In the genomic region with DNA sequence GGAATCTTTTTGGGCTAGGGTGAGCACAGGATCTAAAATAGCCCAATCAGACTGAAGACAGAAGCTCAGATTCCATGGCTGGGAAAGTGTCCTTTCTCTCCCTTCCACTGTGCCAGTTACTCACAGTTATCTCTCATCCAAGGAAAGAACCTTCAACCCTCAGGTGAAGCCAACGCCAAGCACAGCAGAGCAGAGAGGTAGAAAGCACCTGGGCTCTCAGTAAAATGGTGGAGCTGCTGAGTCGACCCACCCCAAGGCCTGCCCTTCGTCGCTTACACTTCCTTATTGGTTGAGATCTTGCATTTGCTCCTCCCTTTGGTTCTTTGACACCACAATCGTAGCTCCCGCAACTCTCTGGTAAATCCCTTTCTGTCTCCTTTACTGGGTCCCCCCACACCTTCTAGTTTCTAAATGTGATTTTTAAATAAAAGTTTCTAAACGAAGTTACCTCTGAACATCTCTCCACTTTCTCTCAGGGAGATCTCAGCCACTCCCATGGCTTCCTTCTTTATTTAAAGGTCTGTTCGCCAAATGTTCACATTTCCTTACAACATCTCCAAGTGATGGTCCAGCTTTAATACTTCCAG, we compare ENCODE assay signal across 1 cellular context.
TF ChIP-seq lines count a peak whose summit lies in the region.

No MANE protein-coding gene starts in this region.

TF ChIP-seq in HepG2, 621 proteins besides CTCF, POLR2A, EP300 and RAD21 (continued from another document):
- TF ChIP-seq, protein P1, sequence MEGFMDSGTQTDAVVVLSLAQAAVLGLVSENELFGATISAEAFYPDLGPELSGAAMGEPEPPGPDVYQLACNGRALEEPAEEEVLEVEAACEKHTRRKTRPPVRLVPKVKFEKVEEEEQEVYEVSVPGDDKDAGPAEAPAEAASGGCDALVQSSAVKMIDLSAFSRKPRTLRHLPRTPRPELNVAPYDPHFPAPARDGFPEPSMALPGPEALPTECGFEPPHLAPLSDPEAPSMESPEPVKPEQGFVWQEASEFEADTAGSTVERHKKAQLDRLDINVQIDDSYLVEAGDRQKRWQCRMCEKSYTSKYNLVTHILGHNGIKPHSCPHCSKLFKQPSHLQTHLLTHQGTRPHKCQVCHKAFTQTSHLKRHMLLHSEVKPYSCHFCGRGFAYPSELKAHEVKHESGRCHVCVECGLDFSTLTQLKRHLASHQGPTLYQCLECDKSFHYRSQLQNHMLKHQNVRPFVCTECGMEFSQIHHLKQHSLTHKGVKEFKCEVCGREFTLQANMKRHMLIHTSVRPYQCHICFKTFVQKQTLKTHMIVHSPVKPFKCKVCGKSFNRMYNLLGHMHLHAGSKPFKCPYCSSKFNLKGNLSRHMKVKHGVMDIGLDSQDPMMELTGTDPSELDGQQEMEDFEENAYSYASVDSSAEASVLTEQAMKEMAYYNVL (CRISPR knock-in tag; IDR thresholded peaks at IDR 0.05; ENCODE audit: borderline replicate concordance), result no peak
- TF ChIP-seq ERF (CRISPR knock-in tag; IDR thresholded peaks at IDR 0.05) (0 out of 2 replicates have a peak, but pooled peaks have one; percentile 9), CEBPZ (IDR thresholded peaks at IDR 0.05; ENCODE audit: low read length) (no peak), YY1 (IDR thresholded peaks at IDR 0.05; ENCODE audit: insufficient read depth, insufficient replicate concordance, low read depth, low read length) (peak; percentile 44), ZBTB3 (CRISPR knock-in tag; IDR thresholded peaks at IDR 0.05; ENCODE audit: borderline replicate concordance, low read depth) (no peak), MED1 (CRISPR knock-in tag; IDR thresholded peaks at IDR 0.05) (no peak), ZSCAN20 (CRISPR knock-in tag; IDR thresholded peaks at IDR 0.05; ENCODE audit: borderline replicate concordance) (no peak), NFYC (CRISPR knock-in tag; IDR thresholded peaks at IDR 0.05) (peak; percentile 14; the same call in 1 of the 2 replicates), DRAP1 (CRISPR knock-in tag; IDR thresholded peaks at IDR 0.05) (peak; percentile 83), ARNTL (CRISPR knock-in tag; IDR thresholded peaks at IDR 0.05) (no peak), ZNF501 (CRISPR knock-in tag; IDR thresholded peaks at IDR 0.05) (0 out of 2 replicates have a peak, but pooled peaks have one; percentile 30), ARNT (IDR thresholded peaks at IDR 0.05) (no peak), ZNF644 (CRISPR knock-in tag; IDR thresholded peaks at IDR 0.05; ENCODE audit: low read depth) (no peak), POLR2AphosphoS5 (IDR thresholded peaks at IDR 0.05; ENCODE audit: low read depth, low read length) (peak; percentile 80), HDAC1 (CRISPR knock-in tag; IDR thresholded peaks at IDR 0.05) (0 out of 2 replicates have a peak, but pooled peaks have one; percentile 22), POLR2G (IDR thresholded peaks at IDR 0.05; ENCODE audit: low read depth, low read length) (peak; percentile 22; the same call in 1 of the 2 replicates), ZBTB46 (CRISPR knock-in tag; IDR thresholded peaks at IDR 0.05; ENCODE audit: borderline replicate concordance) (no peak), PHF21A (CRISPR knock-in tag; IDR thresholded peaks at IDR 0.05) (no peak), ZNF232 (CRISPR knock-in tag; IDR thresholded peaks at IDR 0.05; ENCODE audit: borderline replicate concordance) (no peak), RBFOX2 (IDR thresholded peaks at IDR 0.05; ENCODE audit: low read depth, low read length) (0 out of 2 replicates have a peak, but pooled peaks have one; percentile 31), AGO1 (IDR thresholded peaks at IDR 0.05; ENCODE audit: low read depth, low read length, poor library complexity, severe bottlenecking) (no peak), SIN3A (IDR thresholded peaks at IDR 0.05; ENCODE audit: borderline replicate concordance, low read depth, low read length) (no peak), ZNF224 (CRISPR knock-in tag; IDR thresholded peaks at IDR 0.05) (no peak), PBX2 (CRISPR knock-in tag; IDR thresholded peaks at IDR 0.05) (no peak), NR2F6 (IDR thresholded peaks at IDR 0.05) (no peak), NR2F6 (CRISPR knock-in tag; IDR thresholded peaks at IDR 0.05) (no peak), ZNF354B (CRISPR knock-in tag; IDR thresholded peaks at IDR 0.05) (no peak), SNAPC2 (CRISPR knock-in tag; IDR thresholded peaks at IDR 0.05) (peak; percentile 63; the same call in 1 of the 2 replicates), TAF1 (CRISPR knock-in tag; IDR thresholded peaks at IDR 0.05) (peak; percentile 43; the same call in 1 of the 2 replicates), SALL1 (CRISPR knock-in tag; IDR thresholded peaks at IDR 0.05) (peak; percentile 43; the same call in 1 of the 2 replicates), ELF1 (CRISPR knock-in tag; IDR thresholded peaks at IDR 0.05) (0 out of 2 replicates have a peak, but pooled peaks have one; percentile 1), ZNF543 (CRISPR knock-in tag; IDR thresholded peaks at IDR 0.05) (0 out of 2 replicates have a peak, but pooled peaks have one; percentile 28), TBX2 (CRISPR knock-in tag; IDR thresholded peaks at IDR 0.05; ENCODE audit: borderline replicate concordance) (no peak), ZBTB20 (CRISPR knock-in tag; IDR thresholded peaks at IDR 0.05; ENCODE audit: borderline replicate concordance, low read depth) (no peak), ZNF564 (CRISPR knock-in tag; IDR thresholded peaks at IDR 0.05) (no peak), SAP130 (CRISPR knock-in tag; IDR thresholded peaks at IDR 0.05; ENCODE audit: low read depth) (peak; percentile 52; the same call in 1 of the 2 replicates), NCOA1 (CRISPR knock-in tag; IDR thresholded peaks at IDR 0.05) (no peak), ZBTB7B (CRISPR knock-in tag; IDR thresholded peaks at IDR 0.05) (no peak)
- TF ChIP-seq, protein P2, sequence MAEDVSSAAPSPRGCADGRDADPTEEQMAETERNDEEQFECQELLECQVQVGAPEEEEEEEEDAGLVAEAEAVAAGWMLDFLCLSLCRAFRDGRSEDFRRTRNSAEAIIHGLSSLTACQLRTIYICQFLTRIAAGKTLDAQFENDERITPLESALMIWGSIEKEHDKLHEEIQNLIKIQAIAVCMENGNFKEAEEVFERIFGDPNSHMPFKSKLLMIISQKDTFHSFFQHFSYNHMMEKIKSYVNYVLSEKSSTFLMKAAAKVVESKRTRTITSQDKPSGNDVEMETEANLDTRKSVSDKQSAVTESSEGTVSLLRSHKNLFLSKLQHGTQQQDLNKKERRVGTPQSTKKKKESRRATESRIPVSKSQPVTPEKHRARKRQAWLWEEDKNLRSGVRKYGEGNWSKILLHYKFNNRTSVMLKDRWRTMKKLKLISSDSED (CRISPR knock-in tag; IDR thresholded peaks at IDR 0.05), result no peak
- TF ChIP-seq, protein P3, sequence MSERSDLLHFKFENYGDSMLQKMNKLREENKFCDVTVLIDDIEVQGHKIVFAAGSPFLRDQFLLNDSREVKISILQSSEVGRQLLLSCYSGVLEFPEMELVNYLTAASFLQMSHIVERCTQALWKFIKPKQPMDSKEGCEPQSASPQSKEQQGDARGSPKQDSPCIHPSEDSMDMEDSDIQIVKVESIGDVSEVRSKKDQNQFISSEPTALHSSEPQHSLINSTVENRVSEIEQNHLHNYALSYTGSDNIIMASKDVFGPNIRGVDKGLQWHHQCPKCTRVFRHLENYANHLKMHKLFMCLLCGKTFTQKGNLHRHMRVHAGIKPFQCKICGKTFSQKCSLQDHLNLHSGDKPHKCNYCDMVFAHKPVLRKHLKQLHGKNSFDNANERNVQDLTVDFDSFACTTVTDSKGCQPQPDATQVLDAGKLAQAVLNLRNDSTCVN (CRISPR knock-in tag; IDR thresholded peaks at IDR 0.05; ENCODE audit: borderline replicate concordance), result no peak
- TF ChIP-seq, protein P4, sequence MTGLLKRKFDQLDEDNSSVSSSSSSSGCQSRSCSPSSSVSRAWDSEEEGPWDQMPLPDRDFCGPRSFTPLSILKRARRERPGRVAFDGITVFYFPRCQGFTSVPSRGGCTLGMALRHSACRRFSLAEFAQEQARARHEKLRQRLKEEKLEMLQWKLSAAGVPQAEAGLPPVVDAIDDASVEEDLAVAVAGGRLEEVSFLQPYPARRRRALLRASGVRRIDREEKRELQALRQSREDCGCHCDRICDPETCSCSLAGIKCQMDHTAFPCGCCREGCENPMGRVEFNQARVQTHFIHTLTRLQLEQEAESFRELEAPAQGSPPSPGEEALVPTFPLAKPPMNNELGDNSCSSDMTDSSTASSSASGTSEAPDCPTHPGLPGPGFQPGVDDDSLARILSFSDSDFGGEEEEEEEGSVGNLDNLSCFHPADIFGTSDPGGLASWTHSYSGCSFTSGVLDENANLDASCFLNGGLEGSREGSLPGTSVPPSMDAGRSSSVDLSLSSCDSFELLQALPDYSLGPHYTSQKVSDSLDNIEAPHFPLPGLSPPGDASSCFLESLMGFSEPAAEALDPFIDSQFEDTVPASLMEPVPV (CRISPR knock-in tag; IDR thresholded peaks at IDR 0.05), result 0 out of 2 replicates have a peak, but pooled peaks have one; percentile 27
- TF ChIP-seq, protein P5, sequence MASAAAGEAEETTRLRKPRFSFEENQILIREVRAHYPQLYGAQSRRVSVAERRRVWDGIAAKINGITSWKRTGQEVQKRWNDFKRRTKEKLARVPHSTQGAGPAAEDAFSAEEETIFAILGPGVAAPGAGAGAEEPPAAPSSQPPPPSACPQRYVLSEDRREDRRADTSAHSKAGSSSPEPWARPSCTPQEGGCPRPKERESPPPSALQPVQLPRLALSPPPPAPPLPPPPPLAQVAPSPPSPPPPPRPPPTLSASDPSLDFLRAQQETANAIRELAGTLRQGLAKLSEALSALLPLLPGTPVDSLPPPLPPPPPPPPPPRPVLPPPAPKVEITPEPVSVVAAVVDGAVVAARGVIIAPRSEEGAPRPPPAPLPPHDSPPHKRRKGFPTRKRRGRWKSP (CRISPR knock-in tag; IDR thresholded peaks at IDR 0.05), result no peak
TF ChIP-seq in HepG2: peak in this region for 17.
